Comparison of ENCODE assay signal across 19 cellular contexts in the genomic region with DNA sequence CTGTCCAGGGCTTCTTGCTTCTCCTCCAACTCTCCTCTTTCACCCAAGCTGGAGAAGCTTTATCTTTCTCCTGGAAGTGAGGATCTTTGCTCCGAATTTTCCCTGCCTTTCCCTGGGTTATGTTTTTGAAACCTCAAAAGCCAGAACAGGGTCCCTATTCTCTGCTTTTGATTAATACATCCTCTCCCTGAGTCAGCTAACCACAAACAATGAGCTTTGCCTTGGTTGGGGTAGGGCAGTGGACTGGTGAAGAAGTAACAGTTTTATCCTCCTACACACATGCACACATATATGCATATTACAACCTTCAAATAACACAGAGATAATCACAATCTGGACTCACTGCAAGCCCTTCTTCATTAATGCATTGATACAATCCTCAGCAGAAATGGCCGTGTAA. TPM values are rescaled to one million over a fixed set of nuclear protein-coding genes. Genes with fewer than 3 reads are reported as not detected.
DNase-seq lines count a peak whose midpoint lies in the region; ATAC-seq and TF ChIP-seq lines count a peak whose summit lies in the region.
"Had no signal": no experiment of that assay in that cellular context is flagged by ENCODE, and none has a peak within 500 bp of the region (broad histone marks: within the 10 kb centered on the region; RNA-seq: fewer than 3 reads in every experiment).

No MANE protein-coding gene starts in this region.

- peaks cover 33% of the 10 kb centered on the region for H3K4me1 Mint-ChIP-seq in stimulated activated naive CD8-positive, alpha-beta T cell treated with anti-CD3 and anti-CD28 coated beads, Interleukin-15, amount 100 ng/mL, for 72 hours

- H3K4me3 Mint-ChIP-seq in stimulated activated naive CD8-positive, alpha-beta T cell treated with anti-CD3 and anti-CD28 coated beads, Interleukin-15, amount 100 ng/mL, for 72 hours, result no peak overlapping the region
- H3K4me3 Mint-ChIP-seq: neural progenitor cell had no signal

- no peak overlapping the region for H3K4me3 ChIP-seq in fibroblast of pulmonary artery (replicated peaks; ENCODE audit: low read depth, low read length)
- H3K4me3 ChIP-seq: A549, hepatocyte, left lung, neural progenitor cell, SK-N-MC, stomach had no signal

- no peak for TF ChIP-seq CTCF in fibroblast of pulmonary artery (IDR thresholded peaks at IDR 0.05; ENCODE audit: low read length, missing control alignments)

- no peak for DNase-seq in stimulated activated naive CD8-positive, alpha-beta T cell treated with anti-CD3 and anti-CD28 coated beads, Interleukin-15, amount 100 ng/mL, for 72 hours
- no peak for DNase-seq in stimulated activated naive CD8-positive, alpha-beta T cell treated with anti-CD3 and anti-CD28 coated beads, Interleukin-15, Interleukin-2, amounts not matched to agents 100 U/mL and 50 U/mL, for 24 hours
- DNase-seq in RPMI7951 (ENCODE audit: low read depth), result peak; percentile 78
- peak; percentile 23 for DNase-seq in fibroblast of pulmonary artery (ENCODE audit: low read depth)
- DNase-seq in activated CD4-positive, alpha-beta T cell treated with anti-CD3 and anti-CD28 coated beads for 1 hour, result no peak
- DNase-seq in activated CD4-positive, alpha-beta T cell treated with anti-CD3 and anti-CD28 coated beads for 48 hours, result no peak
- DNase-seq in SKM-1 treated with dmso at 0.1 percent for 144 hours (lab: John Stamatoyannopoulos, UW; ENCODE audit: unreplicated experiment), result no peak
- DNase-seq in HuH-7.5 (ENCODE audit: low spot score), result no peak
- DNase-seq: activated CD4-positive, CD25-positive, alpha-beta regulatory T cell; activated CD8-positive, alpha-beta memory T cell treated with anti-CD3 and anti-CD28 coated beads, Interleukin-2, amount 50 U/mL, for 48 hours; activated naive CD4-positive, alpha-beta T cell treated with anti-CD3 and anti-CD28 coated beads, Interleukin-2, amount 50 U/mL, for 16 hours; left lung; NCI-H1092 treated with DMSO at 0.1 percent for 48 hours; stomach had no signal

- ATAC-seq in stimulated activated naive CD8-positive, alpha-beta T cell treated with anti-CD3 and anti-CD28 coated beads, Interleukin-15, amount 100 ng/mL, for 72 hours, result peak; percentile 48
- ATAC-seq in stimulated activated naive CD8-positive, alpha-beta T cell treated with anti-CD3 and anti-CD28 coated beads, Interleukin-15, Interleukin-2, amounts not matched to agents 100 U/mL and 50 U/mL, for 24 hours, result no peak
- ATAC-seq: A549, left lung had no signal

- no peaks in the 10 kb centered on the region for H3K27me3 Mint-ChIP-seq in stimulated activated naive CD8-positive, alpha-beta T cell treated with anti-CD3 and anti-CD28 coated beads, Interleukin-15, amount 100 ng/mL, for 72 hours

- no peaks in the 10 kb centered on the region for H3K9me3 Mint-ChIP-seq in stimulated activated naive CD8-positive, alpha-beta T cell treated with anti-CD3 and anti-CD28 coated beads, Interleukin-15, amount 100 ng/mL, for 72 hours
- H3K9me3 Mint-ChIP-seq: neural progenitor cell had no signal

- H3K27ac Mint-ChIP-seq in stimulated activated naive CD8-positive, alpha-beta T cell treated with anti-CD3 and anti-CD28 coated beads, Interleukin-15, amount 100 ng/mL, for 72 hours, result no peak overlapping the region
- H3K27ac Mint-ChIP-seq: neural progenitor cell had no signal

RNA-seq across cellular contexts. Expression of a gene that starts 44.6 kb away (rescaled TPM):
- 0.12 TPM in 1 of 2 replicates, not detected in the other for total RNA-seq in RPMI7951 (2014; rRNA removed; shearing (Covaris generic))
- total RNA-seq: hepatocyte, HT-29, stomach had no signal

Comparison
In these comparisons a context has a peak if more than half of its experiments do, and no peak if none do; other contexts are left out.
1. DNase-seq: peak in RPMI7951 (single experiment) and fibroblast of pulmonary artery (single experiment); none in stimulated activated naive CD8-positive, alpha-beta T cell treated with anti-CD3 and anti-CD28 coated beads, Interleukin-15, amount 100 ng/mL, for 72 hours (0 of 2), stimulated activated naive CD8-positive, alpha-beta T cell treated with anti-CD3 and anti-CD28 coated beads, Interleukin-15, Interleukin-2, amounts not matched to agents 100 U/mL and 50 U/mL, for 24 hours (single experiment), activated CD4-positive, alpha-beta T cell treated with anti-CD3 and anti-CD28 coated beads for 1 hour (single experiment), activated CD4-positive, alpha-beta T cell treated with anti-CD3 and anti-CD28 coated beads for 48 hours (single experiment), SKM-1 treated with dmso at 0.1 percent for 144 hours (single experiment) and HuH-7.5 (single experiment).